In the genomic region with DNA sequence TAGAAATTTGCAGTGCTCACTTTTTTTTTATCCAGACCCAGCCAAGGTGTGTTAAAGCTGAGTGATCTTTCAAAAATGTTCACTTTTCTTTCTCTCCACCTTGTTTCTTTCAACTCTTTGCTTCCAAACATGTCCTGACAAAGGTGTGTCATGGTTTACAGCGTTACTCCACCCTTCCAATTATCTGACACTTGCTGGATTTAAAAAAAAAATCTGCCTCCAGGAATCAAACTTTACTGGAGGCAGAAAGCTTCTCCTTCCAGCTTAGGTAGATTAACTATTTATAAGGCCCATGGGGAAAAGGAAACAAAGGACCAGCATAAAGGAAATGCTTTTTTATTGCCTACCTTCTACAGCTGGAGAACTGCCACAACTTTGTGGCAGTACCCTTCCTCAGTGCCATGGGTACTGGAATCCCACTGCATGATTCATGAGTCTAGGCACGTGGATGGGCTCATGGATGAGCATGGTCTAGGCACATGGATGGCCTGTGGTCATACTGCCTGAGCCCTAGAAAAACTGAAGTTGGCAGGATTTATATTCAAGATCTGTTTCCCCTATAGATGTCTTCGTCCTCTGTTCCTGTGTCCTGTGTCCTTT, we compare ENCODE assay signal across 27 cellular contexts. TPM values are rescaled to one million over a fixed set of nuclear protein-coding genes. Genes with fewer than 3 reads are reported as not detected.
A peak's percentile ranks its signal among the peaks of the same experiment; 100 is the strongest.
DNase-seq lines count a peak whose midpoint lies in the region; ATAC-seq, FAIRE-seq and TF ChIP-seq lines count a peak whose summit lies in the region.
"Had no signal": no experiment of that assay in that cellular context is flagged by ENCODE, and none has a peak within 500 bp of the region (broad histone marks: within the 10 kb centered on the region; RNA-seq: fewer than 3 reads in every experiment).

A gene (minus strand): TSS at position 80 of the 600 bp plus-strand sequence. CDS start 5,207 bp downstream, outside the sequence.

- intact Hi-C loops in MCF 10A (cut with micrococcal nuclease), result loop anchor here (1.0 kb wide), 1 partner anchor 35 kb away; no protein-coding TSS in a partner anchor
- intact Hi-C loops in thyroid gland (cut with DNase I), result no loop called here

- H3K9me1 ChIP-seq in keratinocyte (ENCODE audit: control insufficient read depth, extremely low read depth, insufficient read depth, low read length), result no peaks in the 10 kb centered on the region

- peaks cover 2 to 26% of the 10 kb centered on the region in 2 experiments for H3K36me3 ChIP-seq in keratinocyte (ENCODE audit: control insufficient read depth in 2 of 2, extremely low read depth in 1 of 2, insufficient read depth in 2 of 2, low read length in 2 of 2)
- H3K36me3 ChIP-seq in thyroid gland, result no peaks in the 10 kb centered on the region
- no peaks in the 10 kb centered on the region for H3K36me3 ChIP-seq in brain microvascular endothelial cell (replicated peaks)
- H3K36me3 ChIP-seq: neutrophil, stomach had no signal

- H3K79me2 ChIP-seq in keratinocyte (ENCODE audit: control insufficient read depth, insufficient read depth, low read length), result peaks cover 47% of the 10 kb centered on the region

- peak within 1 kb of the TSS; percentile 97 for H3K27ac Mint-ChIP-seq in MCF 10A (ENCODE audit: low read depth, unreplicated experiment)
- H3K27ac Mint-ChIP-seq: activated CD4-positive, alpha-beta memory T cell treated with anti-CD3 and anti-CD28 coated beads, Interleukin-2, amount 10 ng/mL, durations not matched to agents 7 days and 5 days; activated naive CD8-positive, alpha-beta T cell; activated T-cell treated with anti-CD3 and anti-CD28 coated beads, Interleukin-2, amount 50 U/mL, for 24 hours had no signal

- peak; percentile 96 for FAIRE-seq in keratinocyte (lab: Jason Lieb, UNC)

- CTCF ChIA-PET in MCF 10A (lab: Yijun Ruan, JAX), result interaction anchor here (0.6 to 0.7 kb wide), 2 partner anchors 143 to 1557 kb away, joined by 3 to 9 read pairs; no protein-coding TSS in a partner anchor

- TF ChIP-seq POLR2A in thyroid gland (IDR thresholded peaks at IDR 0.05), result no peak

- H3K27me3 Mint-ChIP-seq in MCF 10A (ENCODE audit: insufficient read depth, unreplicated experiment), result no peaks in the 10 kb centered on the region
- H3K27me3 Mint-ChIP-seq: activated naive CD8-positive, alpha-beta T cell; activated T-cell treated with anti-CD3 and anti-CD28 coated beads, Interleukin-2, amount 50 U/mL, for 24 hours had no signal

- H3K4me3 Mint-ChIP-seq in MCF 10A (ENCODE audit: unreplicated experiment), result peak within 1 kb of the TSS; percentile 83
- H3K4me3 Mint-ChIP-seq: activated CD4-positive, alpha-beta memory T cell treated with anti-CD3 and anti-CD28 coated beads, Interleukin-2, amount 10 ng/mL, durations not matched to agents 7 days and 5 days; activated naive CD8-positive, alpha-beta T cell; activated T-cell treated with anti-CD3 and anti-CD28 coated beads, Interleukin-2, amount 50 U/mL, for 24 hours had no signal

- POLR2A ChIA-PET in MCF 10A (lab: Yijun Ruan, JAX), result interaction anchor here (0.7 to 31.8 kb wide), 23 partner anchors 8 to 361 kb away, joined by 3 to 1749 read pairs (median 4); a partner anchor contains a TSS

- no peaks in the 10 kb centered on the region for H3K36me3 Mint-ChIP-seq in MCF 10A (ENCODE audit: insufficient read depth, unreplicated experiment)
- H3K36me3 Mint-ChIP-seq: activated naive CD8-positive, alpha-beta T cell had no signal

- H3K27me3 ChIP-seq in keratinocyte (ENCODE audit: control insufficient read depth, extremely low read depth, insufficient read depth, low read length) (no peaks in the 10 kb centered on the region), thyroid gland (no peaks in the 10 kb centered on the region), brain microvascular endothelial cell (replicated peaks) (no peaks in the 10 kb centered on the region)
- H3K27me3 ChIP-seq: neutrophil, stomach had no signal

- H3K9me3 Mint-ChIP-seq in MCF 10A (ENCODE audit: unreplicated experiment), result peaks cover 6% of the 10 kb centered on the region
- H3K9me3 Mint-ChIP-seq: activated CD4-positive, alpha-beta memory T cell treated with anti-CD3 and anti-CD28 coated beads, Interleukin-2, amount 10 ng/mL, durations not matched to agents 7 days and 5 days; activated T-cell treated with anti-CD3 and anti-CD28 coated beads, Interleukin-2, amount 50 U/mL, for 24 hours had no signal

- H3K9me3 ChIP-seq in keratinocyte (ENCODE audit: control insufficient read depth, low read depth, low read length), result no peaks in the 10 kb centered on the region
- H3K9me3 ChIP-seq in thyroid gland, result no peaks in the 10 kb centered on the region
- H3K9me3 ChIP-seq: neutrophil, stomach had no signal

- no peak for TF ChIP-seq CTCF in MCF 10A (IDR thresholded peaks at IDR 0.05; ENCODE audit: unreplicated experiment)
- no peak for TF ChIP-seq CTCF in keratinocyte (optimal IDR thresholded peaks at IDR 0.05 in 1 of 3, IDR thresholded peaks at IDR 0.05 in 1 of 3, conservative IDR thresholded peaks at IDR 0.05 in 1 of 3; ENCODE audit: extremely low read depth in 1 of 3, insufficient read depth in 2 of 3, low read length in 3 of 3)
- TF ChIP-seq CTCF in thyroid gland (IDR thresholded peaks at IDR 0.05), result no peak
- TF ChIP-seq CTCF in brain microvascular endothelial cell (IDR thresholded peaks at IDR 0.05; ENCODE audit: low read depth, low read length, missing control alignments), result no peak

- dilution Hi-C loops in keratinocyte (cut with MboI; ENCODE audit: extremely low pct_ligation_motif_present, low sequenced_read_pairs), result no loop called here

- DNase-seq in HT-29 (ENCODE audit: low spot score), result peak; percentile 64
- DNase-seq in MCF 10A (ENCODE audit: unreplicated experiment), result peak; percentile 50
- DNase-seq in keratinocyte (ENCODE audit: low read depth, low spot score), result no peak
- no peak for DNase-seq in thyroid gland
- DNase-seq in DMS 273 treated with DMSO at 0.1 percent for 48 hours (lab: John Stamatoyannopoulos, UW), result no peak
- no peak for DNase-seq in GM19240 (ENCODE audit: insufficient read length, low spot score)
- no peak for DNase-seq in brain microvascular endothelial cell
- DNase-seq: activated CD4-positive, alpha-beta memory T cell treated with anti-CD3 and anti-CD28 coated beads, Interleukin-2, amount 10 ng/mL, durations not matched to agents 7 days and 5 days; activated T-cell treated with anti-CD3 and anti-CD28 coated beads, Interleukin-2, amount 50 U/mL, for 24 hours; COR-L47; effector CD4-positive, alpha-beta T cell; GDM1; KG1; midbrain; NCI-H1417 treated with DMSO at 0.1 percent for 48 hours; NCI-H2227 treated with DMSO at 0.1 percent for 48 hours; right cardiac atrium; RPMI8226; stimulated activated CD4-positive, alpha-beta T cell treated with anti-CD3 and anti-CD28 coated beads, Interleukin-1b, Interleukin-23, amount 100 ng/mL, for 48 hours; stomach; SW 1271 had no signal

- H3K4me1 Mint-ChIP-seq in MCF 10A (ENCODE audit: insufficient read depth, unreplicated experiment), result peaks cover 42% of the 10 kb centered on the region
- H3K4me1 Mint-ChIP-seq: activated CD4-positive, alpha-beta memory T cell treated with anti-CD3 and anti-CD28 coated beads, Interleukin-2, amount 10 ng/mL, durations not matched to agents 7 days and 5 days had no signal

- WGBS in thyroid gland, 2 donors, result 73 to 79% methylated on average over 3 of the region's 3 CpGs

- no TSS peak for BruUV-seq in MCF 10A (replicated peaks; lab: Mats Ljungman, UMichigan)

- H2AFZ ChIP-seq in keratinocyte (ENCODE audit: control insufficient read depth, low read length), result no peak within 1 kb of the TSS

- in situ Hi-C loops in brain microvascular endothelial cell (cut with HindIII; ENCODE audit: low pct_ligation_motif_present, low sequenced_read_pairs), result no loop called here

- H4K20me1 ChIP-seq in keratinocyte (ENCODE audit: control insufficient read depth, extremely low read depth, insufficient read depth, low read length), result peaks cover 8% of the 10 kb centered on the region

- H3K4me3 ChIP-seq in keratinocyte (ENCODE audit: control insufficient read depth in 2 of 3, extremely low read depth in 1 of 3, insufficient read depth in 2 of 3, low read depth in 1 of 3, low read length in 3 of 3), result peak within 1 kb of the TSS; percentile 68 to 96 (median 94)
- no peak within 1 kb of the TSS for H3K4me3 ChIP-seq in thyroid gland (replicated peaks in 1 of 3)
- no peak within 1 kb of the TSS for H3K4me3 ChIP-seq in brain microvascular endothelial cell (ENCODE audit: low read depth, low read length)
- H3K4me3 ChIP-seq: stomach had no signal

- peak within 1 kb of the TSS; percentile 97 for H3K9ac ChIP-seq in keratinocyte (ENCODE audit: control insufficient read depth, extremely low read depth, insufficient read depth, low read length)

- peak within 1 kb of the TSS; percentile 96 for H3K4me2 ChIP-seq in keratinocyte (ENCODE audit: control insufficient read depth, extremely low read depth, insufficient read depth, low read depth, low read length)

- H3K27ac ChIP-seq in keratinocyte (ENCODE audit: control insufficient read depth, insufficient read depth, low read length), result peak within 1 kb of the TSS; percentile 99
- peak within 1 kb of the TSS; percentile 17 to 60 (median 58) for H3K27ac ChIP-seq in thyroid gland
- H3K27ac ChIP-seq in brain microvascular endothelial cell, result no peak within 1 kb of the TSS
- H3K27ac ChIP-seq: HL-60, neutrophil, stomach had no signal

- ATAC-seq in GM18909 (IDR thresholded peaks at IDR 0.05; ENCODE audit: poor library complexity, unreplicated experiment), result no peak
- ATAC-seq: right cardiac atrium had no signal

- H3K4me1 ChIP-seq in keratinocyte (ENCODE audit: control insufficient read depth, extremely low read depth, insufficient read depth, low read length), result peaks cover 50% of the 10 kb centered on the region
- peaks cover 20 to 38% of the 10 kb centered on the region in 2 donors for H3K4me1 ChIP-seq in thyroid gland
- H3K4me1 ChIP-seq: stomach had no signal

RNA-seq across cellular contexts. Expression of the gene that starts here (rescaled TPM):
- total RNA-seq in HT-29 (2014; rRNA removed; shearing (Covaris generic)), result 40.0 and 45.0 TPM in 2 replicates
- total RNA-seq in MCF 10A (2022), result 514 and 563 TPM in 2 replicates
- 2,386 to 3,374 TPM (median 2,587 TPM) in 3 replicates for polyA plus RNA-seq in keratinocyte
- polyA plus RNA-seq in keratinocyte (2011; ENCODE audit: low read depth), result 1,575 TPM
- polyA plus RNA-seq in keratinocyte (2011; cell fraction: cytosol; rRNA removed), result 607 and 731 TPM in 2 replicates
- 5,094 and 5,558 TPM in 2 replicates for polyA plus RNA-seq in keratinocyte (2011; cell fraction: nucleus; rRNA removed)
- polyA plus RNA-seq in keratinocyte (2012; ENCODE audit: low replicate concordance), result 1,046 and 1,745 TPM in 2 replicates
- 1,846 to 2,703 TPM (median 1,967 TPM) in 3 replicates for polyA minus RNA-seq in keratinocyte
- polyA minus RNA-seq in keratinocyte (2011; cell fraction: cytosol; rRNA and poly(A)+ RNA removed), result 838 TPM
- 2,909 and 4,339 TPM in 2 replicates for polyA minus RNA-seq in keratinocyte (2011; cell fraction: nucleus; rRNA and poly(A)+ RNA removed)
- total RNA-seq in thyroid gland, result 10 to 100 TPM in 1 of 4 donors, 1 to 10 TPM in 2, under 1 TPM in 1; 0.49 to 10.2 (median 2.3) TPM
- total RNA-seq: activated CD4-positive, alpha-beta memory T cell treated with anti-CD3 and anti-CD28 coated beads, Interleukin-2, amount 10 ng/mL, durations not matched to agents 7 days and 5 days; fibroblast of villous mesenchyme; H4 had no signal

Comparison
In these comparisons a context has a peak if more than half of its experiments do, and no peak if none do; other contexts are left out.
1. RNA of the gene that starts here (total RNA-seq): 514 to 563 TPM in MCF 10A; 40.0 to 45.0 TPM in HT-29 and 0.49 to 10.2 TPM in thyroid gland; every median in the first group is over 10 times any median in the second.
2. DNase-seq: peak in HT-29 (single experiment) and MCF 10A (single experiment); none in keratinocyte (single experiment), thyroid gland (0 of 2), DMS 273 treated with DMSO at 0.1 percent for 48 hours (single experiment), GM19240 (single experiment) and brain microvascular endothelial cell (single experiment).
3. H3K4me3 ChIP-seq: peak in keratinocyte (3 of 3); none in thyroid gland (0 of 3) and brain microvascular endothelial cell (single experiment).